In genomic region chr20:56994006-56994405, GRCh38 we compare ENCODE assay signal across 22 cellular contexts.
"Had no signal": no experiment of that assay in that cellular context is flagged by ENCODE, and none has a peak within 500 bp of the region (broad histone marks: within the 10 kb centered on the region; RNA-seq: fewer than 3 reads in every experiment).

No MANE protein-coding gene starts in this region.

- H2AFZ ChIP-seq: PC-9 had no signal

- H3K27me3 ChIP-seq: Peyer's patch, SJSA1 had no signal

- H3K36me3 ChIP-seq: Peyer's patch, SJSA1 had no signal

- FAIRE-seq: HepG2 had no signal

- ATAC-seq: HepG2 had no signal

- H3K4me1 ChIP-seq: Peyer's patch had no signal

- H3K27ac ChIP-seq: PC-9, Peyer's patch, SJSA1, SK-N-MC had no signal

- DNase-seq: IMR-90; KG1; NCI-H1092; NCI-H1105 treated with DMSO at 0.1 percent for 48 hours; NCI-H1417 treated with DMSO at 0.1 percent for 48 hours; NCI-H146; NCI-H1694 treated with DMSO at 0.1 percent for 48 hours; NCI-H1930; NCI-H2081; NCI-H2107; NCI-H2227 treated with DMSO at 0.1 percent for 48 hours; NCI-H524; NCI-H526 treated with DMSO at 0.1 percent for 48 hours; NCI-H748 treated with DMSO at 0.1 percent for 48 hours; NK-92 treated with Interleukin-12 subunit alpha and Interleukin-12 subunit beta, amount 100 ng/mL, for 24 hours; PC-9; Peyer's patch; Right ventricle myocardium superior; SIG-M5 had no signal

- H3K4me3 ChIP-seq: PC-9, Peyer's patch, SJSA1, SK-N-MC had no signal
